Comparison of ENCODE assay signal across 3 cellular contexts in the genomic region with DNA sequence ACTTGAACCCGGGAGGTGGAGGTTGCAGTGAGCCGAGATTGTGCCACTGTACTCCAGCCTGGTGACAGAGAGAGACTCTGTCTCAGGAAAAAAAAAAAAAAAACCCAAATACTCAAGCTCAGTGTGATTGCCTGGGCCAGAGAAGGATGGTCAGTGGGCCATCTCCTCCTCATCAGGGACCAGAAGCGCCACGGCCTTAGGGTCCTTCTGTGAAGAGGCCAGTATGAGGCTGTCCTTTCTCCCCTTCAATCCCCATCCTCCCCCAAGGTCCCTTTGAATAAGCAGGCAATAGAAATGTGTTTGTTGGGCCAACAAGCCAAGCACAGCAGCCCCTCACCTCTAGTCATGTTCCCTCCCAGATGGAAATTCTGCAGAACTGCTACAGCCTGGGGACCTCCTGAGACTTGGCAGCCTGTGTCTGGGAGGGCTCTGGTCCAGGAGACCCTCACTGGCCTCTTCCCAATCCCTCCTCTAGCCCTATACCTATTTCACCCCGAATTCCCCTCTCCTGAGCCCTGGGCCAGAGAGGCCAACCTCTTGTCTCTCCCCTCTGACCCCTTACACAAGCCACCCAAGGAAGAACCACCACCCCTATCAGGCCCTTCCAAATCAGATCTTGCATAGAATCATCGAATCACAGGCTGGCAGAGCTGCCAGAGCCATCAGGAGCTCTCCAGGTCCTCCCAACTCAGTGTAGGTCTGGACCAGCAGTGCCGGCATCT.
TF ChIP-seq lines count a peak whose summit lies in the region.

No MANE protein-coding gene starts in this region.

TF ChIP-seq in liver, 16 proteins besides CTCF, POLR2A, EP300 and RAD21 (continued from another document):
- TF ChIP-seq, protein P1, sequence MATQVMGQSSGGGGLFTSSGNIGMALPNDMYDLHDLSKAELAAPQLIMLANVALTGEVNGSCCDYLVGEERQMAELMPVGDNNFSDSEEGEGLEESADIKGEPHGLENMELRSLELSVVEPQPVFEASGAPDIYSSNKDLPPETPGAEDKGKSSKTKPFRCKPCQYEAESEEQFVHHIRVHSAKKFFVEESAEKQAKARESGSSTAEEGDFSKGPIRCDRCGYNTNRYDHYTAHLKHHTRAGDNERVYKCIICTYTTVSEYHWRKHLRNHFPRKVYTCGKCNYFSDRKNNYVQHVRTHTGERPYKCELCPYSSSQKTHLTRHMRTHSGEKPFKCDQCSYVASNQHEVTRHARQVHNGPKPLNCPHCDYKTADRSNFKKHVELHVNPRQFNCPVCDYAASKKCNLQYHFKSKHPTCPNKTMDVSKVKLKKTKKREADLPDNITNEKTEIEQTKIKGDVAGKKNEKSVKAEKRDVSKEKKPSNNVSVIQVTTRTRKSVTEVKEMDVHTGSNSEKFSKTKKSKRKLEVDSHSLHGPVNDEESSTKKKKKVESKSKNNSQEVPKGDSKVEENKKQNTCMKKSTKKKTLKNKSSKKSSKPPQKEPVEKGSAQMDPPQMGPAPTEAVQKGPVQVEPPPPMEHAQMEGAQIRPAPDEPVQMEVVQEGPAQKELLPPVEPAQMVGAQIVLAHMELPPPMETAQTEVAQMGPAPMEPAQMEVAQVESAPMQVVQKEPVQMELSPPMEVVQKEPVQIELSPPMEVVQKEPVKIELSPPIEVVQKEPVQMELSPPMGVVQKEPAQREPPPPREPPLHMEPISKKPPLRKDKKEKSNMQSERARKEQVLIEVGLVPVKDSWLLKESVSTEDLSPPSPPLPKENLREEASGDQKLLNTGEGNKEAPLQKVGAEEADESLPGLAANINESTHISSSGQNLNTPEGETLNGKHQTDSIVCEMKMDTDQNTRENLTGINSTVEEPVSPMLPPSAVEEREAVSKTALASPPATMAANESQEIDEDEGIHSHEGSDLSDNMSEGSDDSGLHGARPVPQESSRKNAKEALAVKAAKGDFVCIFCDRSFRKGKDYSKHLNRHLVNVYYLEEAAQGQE (IDR thresholded peaks at IDR 0.05): no peak
- TF ChIP-seq TAF1 (conservative IDR thresholded peaks at IDR 0.05) (no peak), YY1 (IDR thresholded peaks at IDR 0.05) (no peak), FOXA1 (IDR thresholded peaks at IDR 0.05) (no peak), SP1 (IDR thresholded peaks at IDR 0.05) (no peak), JUND (IDR thresholded peaks at IDR 0.05) (no peak), EGR1 (IDR thresholded peaks at IDR 0.05; ENCODE audit: low read depth in 2 of 2) (no peak), RXRA (IDR thresholded peaks at IDR 0.05) (no peak), GABPA (IDR thresholded peaks at IDR 0.05 in 1 of 2, conservative IDR thresholded peaks at IDR 0.05 in 1 of 2) (no peak), HNF4G (IDR thresholded peaks at IDR 0.05) (no peak), NR2F2 (IDR thresholded peaks at IDR 0.05) (no peak), HNF4A (conservative IDR thresholded peaks at IDR 0.05) (no peak)
- TF ChIP-seq, protein P2, sequence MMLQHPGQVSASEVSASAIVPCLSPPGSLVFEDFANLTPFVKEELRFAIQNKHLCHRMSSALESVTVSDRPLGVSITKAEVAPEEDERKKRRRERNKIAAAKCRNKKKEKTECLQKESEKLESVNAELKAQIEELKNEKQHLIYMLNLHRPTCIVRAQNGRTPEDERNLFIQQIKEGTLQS (IDR thresholded peaks at IDR 0.05): no peak
- TF ChIP-seq, protein P3, sequence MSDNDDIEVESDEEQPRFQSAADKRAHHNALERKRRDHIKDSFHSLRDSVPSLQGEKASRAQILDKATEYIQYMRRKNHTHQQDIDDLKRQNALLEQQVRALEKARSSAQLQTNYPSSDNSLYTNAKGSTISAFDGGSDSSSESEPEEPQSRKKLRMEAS (IDR thresholded peaks at IDR 0.05): no peak
- TF ChIP-seq, protein P4, sequence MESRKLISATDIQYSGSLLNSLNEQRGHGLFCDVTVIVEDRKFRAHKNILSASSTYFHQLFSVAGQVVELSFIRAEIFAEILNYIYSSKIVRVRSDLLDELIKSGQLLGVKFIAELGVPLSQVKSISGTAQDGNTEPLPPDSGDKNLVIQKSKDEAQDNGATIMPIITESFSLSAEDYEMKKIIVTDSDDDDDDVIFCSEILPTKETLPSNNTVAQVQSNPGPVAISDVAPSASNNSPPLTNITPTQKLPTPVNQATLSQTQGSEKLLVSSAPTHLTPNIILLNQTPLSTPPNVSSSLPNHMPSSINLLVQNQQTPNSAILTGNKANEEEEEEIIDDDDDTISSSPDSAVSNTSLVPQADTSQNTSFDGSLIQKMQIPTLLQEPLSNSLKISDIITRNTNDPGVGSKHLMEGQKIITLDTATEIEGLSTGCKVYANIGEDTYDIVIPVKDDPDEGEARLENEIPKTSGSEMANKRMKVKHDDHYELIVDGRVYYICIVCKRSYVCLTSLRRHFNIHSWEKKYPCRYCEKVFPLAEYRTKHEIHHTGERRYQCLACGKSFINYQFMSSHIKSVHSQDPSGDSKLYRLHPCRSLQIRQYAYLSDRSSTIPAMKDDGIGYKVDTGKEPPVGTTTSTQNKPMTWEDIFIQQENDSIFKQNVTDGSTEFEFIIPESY (IDR thresholded peaks at IDR 0.05): no peak

TF ChIP-seq in HepG2, 621 proteins besides CTCF, POLR2A, EP300 and RAD21 (continued from another document):
- TF ChIP-seq SMARCE1 (IDR thresholded peaks at IDR 0.05; ENCODE audit: borderline replicate concordance) (no peak), ZNF572 (CRISPR knock-in tag; IDR thresholded peaks at IDR 0.05) (no peak), ZNF296 (CRISPR knock-in tag; conservative IDR thresholded peaks at IDR 0.05) (no peak), ATRX (CRISPR knock-in tag; IDR thresholded peaks at IDR 0.05; ENCODE audit: borderline replicate concordance) (no peak)

TF ChIP-seq in GM12891, 5 proteins besides CTCF, POLR2A, EP300 and RAD21 (continued from another document):
- TF ChIP-seq SPI1 (IDR thresholded peaks at IDR 0.05; ENCODE audit: low read depth, low read length) (no peak), POLR2AphosphoS5 (IDR thresholded peaks at IDR 0.05; ENCODE audit: low read depth, low read length) (no peak), TAF1 (IDR thresholded peaks at IDR 0.05; ENCODE audit: low read depth, low read length) (no peak), PAX5 (IDR thresholded peaks at IDR 0.05; ENCODE audit: insufficient read depth, low read length, severe bottlenecking) (no peak)
